10 cellular contexts compared by ENCODE assay signal in genomic region chr22:44181912-44182590, GRCh38. TPM values are rescaled to one million over a fixed set of nuclear protein-coding genes. Genes with fewer than 3 reads are reported as not detected.
DNase-seq lines count a peak whose midpoint lies in the region; ATAC-seq and TF ChIP-seq lines count a peak whose summit lies in the region.
"Had no signal": no experiment of that assay in that cellular context is flagged by ENCODE, and none has a peak within 500 bp of the region (broad histone marks: within the 10 kb centered on the region; RNA-seq: fewer than 3 reads in every experiment).

No MANE protein-coding gene starts in this region.

- H3K27ac ChIP-seq in IMR-90 (ENCODE audit: insufficient read depth, low read length) (no peak overlapping the region), ascending aorta (peak overlapping the region; percentile 40 to 43)

- no peak overlapping the region for H2AK5ac ChIP-seq in IMR-90 (ENCODE audit: low read depth, low read length)

- intact Hi-C loops in CD14-positive monocyte (cut with micrococcal nuclease): loop anchor here (5.0 to 10.0 kb wide), 3 partner anchors 115 to 443 kb away; partner anchors contain the start of gene RTL6 (in 1 of the 2)
- intact Hi-C loops in IMR-90 (cut with micrococcal nuclease): no loop called here
- intact Hi-C loops in ascending aorta (cut with DNase I): no loop called here

- no peaks in the 10 kb centered on the region for H3K79me1 ChIP-seq in IMR-90 (ENCODE audit: low read depth in 1 of 2, low read length in 2 of 2)

- peaks cover 31 to 35% of the 10 kb centered on the region in 2 donors for H3K36me3 Mint-ChIP-seq in CD14-positive monocyte
- peaks cover 0 to 16% (median 0%) of the 10 kb centered on the region in 3 donors for H3K36me3 Mint-ChIP-seq in naive thymus-derived CD8-positive, alpha-beta T cell

- H3K4ac ChIP-seq in IMR-90 (ENCODE audit: low read depth, low read length): no peak overlapping the region

- H3K4me2 ChIP-seq in IMR-90 (ENCODE audit: low read depth, low read length): no peak overlapping the region

- no peaks in the 10 kb centered on the region for H3K9me1 ChIP-seq in IMR-90 (ENCODE audit: insufficient read depth, low read length)

- ATAC-seq in IMR-90 (ENCODE audit: low read depth) (no peak), HG02623 (IDR thresholded peaks at IDR 0.05; ENCODE audit: unreplicated experiment) (no peak), GM19035 (IDR thresholded peaks at IDR 0.05; ENCODE audit: unreplicated experiment) (no peak)
- ATAC-seq in naive thymus-derived CD8-positive, alpha-beta T cell: peak; percentile 15

- H3K9me3 Mint-ChIP-seq in CD14-positive monocyte: no peaks in the 10 kb centered on the region
- H3K9me3 Mint-ChIP-seq in naive thymus-derived CD8-positive, alpha-beta T cell: no peaks in the 10 kb centered on the region

- in situ Hi-C loops in IMR-90 (cut with MboI; ENCODE audit: low sequenced_read_pairs): no loop called here

- no peak overlapping the region for H3K23ac ChIP-seq in IMR-90 (ENCODE audit: low read depth, low read length)

- TF ChIP-seq RAD21 in IMR-90 (IDR thresholded peaks at IDR 0.05; ENCODE audit: low read length): no peak

- peak overlapping the region; percentile 90 to 95 for H3K4me3 Mint-ChIP-seq in CD14-positive monocyte
- peak overlapping the region; percentile 84 to 96 (median 92) for H3K4me3 Mint-ChIP-seq in naive thymus-derived CD8-positive, alpha-beta T cell

- peaks cover 35% of the 10 kb centered on the region for H3K4me1 Mint-ChIP-seq in CD14-positive monocyte
- peaks cover 26 to 42% (median 38%) of the 10 kb centered on the region in 4 donors for H3K4me1 Mint-ChIP-seq in naive thymus-derived CD8-positive, alpha-beta T cell

- H2BK20ac ChIP-seq in IMR-90 (ENCODE audit: low read depth, low read length): no peak overlapping the region

- H3K36me3 ChIP-seq in IMR-90 (ENCODE audit: control insufficient read depth, insufficient read depth, low read length) (no peaks in the 10 kb centered on the region), ascending aorta (no peaks in the 10 kb centered on the region), BE2C (no peaks in the 10 kb centered on the region)

- no peak for TF ChIP-seq POLR2A in IMR-90 (IDR thresholded peaks at IDR 0.05; ENCODE audit: low read depth, low read length)

- H4K8ac ChIP-seq in IMR-90 (ENCODE audit: low read depth in 2 of 2, low read length in 2 of 2): no peak overlapping the region

- H3K4me3 ChIP-seq in IMR-90 (ENCODE audit: insufficient read depth, low read depth, low read length) (no peak overlapping the region), ascending aorta (peak overlapping the region in 1 of 2 donors; percentile 45), BE2C (ENCODE audit: low read depth, low read length) (no peak overlapping the region)

- H3K56ac ChIP-seq in IMR-90 (ENCODE audit: extremely low read depth, insufficient read depth, low read length): no peak overlapping the region

- DNase-seq in CD14-positive monocyte (ENCODE audit: low spot score): no peak
- no peak for DNase-seq in IMR-90
- no peak for DNase-seq in ascending aorta (ENCODE audit: low spot score in 2 of 2)
- peak in 3 of 10 donors; percentile 14 to 24 (median 23) for DNase-seq in naive thymus-derived CD8-positive, alpha-beta T cell
- DNase-seq in SIG-M5 (lab: John Stamatoyannopoulos, UW): no peak
- no peak for DNase-seq in BE2C
- DNase-seq: COR-L47, NCI-H2107 had no signal

- peak overlapping the region; percentile 78 for H2AK9ac ChIP-seq in IMR-90 (replicated peaks; ENCODE audit: low read depth, low read length, poor library complexity)

- H3K4me1 ChIP-seq in IMR-90 (ENCODE audit: control insufficient read depth, insufficient read depth, low read length) (no peaks in the 10 kb centered on the region), ascending aorta (no peaks in the 10 kb centered on the region), BE2C (no peaks in the 10 kb centered on the region)

- no peak overlapping the region for H4K5ac ChIP-seq in IMR-90 (ENCODE audit: low read depth, low read length)

- CTCF ChIA-PET in IMR-90 (lab: Yijun Ruan, JAX): no interaction called here

- H3K9me3 ChIP-seq in IMR-90 (ENCODE audit: control insufficient read depth, insufficient read depth, low read length) (no peaks in the 10 kb centered on the region), ascending aorta (no peaks in the 10 kb centered on the region), BE2C (no peaks in the 10 kb centered on the region)

- H3K27ac Mint-ChIP-seq in CD14-positive monocyte: peak overlapping the region; percentile 96 to 100 (median 98)
- peak overlapping the region; percentile 93 to 99 (median 96) for H3K27ac Mint-ChIP-seq in naive thymus-derived CD8-positive, alpha-beta T cell

- POLR2A ChIA-PET in IMR-90 (lab: Charles Lee; ENCODE audit: unreplicated experiment): no interaction called here
- POLR2A ChIA-PET in naive thymus-derived CD8-positive, alpha-beta T cell (lab: Charles Lee): interaction anchor here (0.5 to 4.5 kb wide), 7 partner anchors 9 to 1191 kb away, joined by 3 to 27 read pairs (median 5); no protein-coding TSS in a partner anchor

- no TSS peak for BruUV-seq in IMR-90 (replicated peaks; lab: Mats Ljungman, UMichigan)

- TF ChIP-seq CTCF in CD14-positive monocyte (IDR thresholded peaks at IDR 0.05) (peak; percentile 24), IMR-90 (conservative IDR thresholded peaks at IDR 0.05; ENCODE audit: low read depth, low read length) (no peak), ascending aorta (IDR thresholded peaks at IDR 0.05) (no peak), BE2C (IDR thresholded peaks at IDR 0.05; ENCODE audit: low read depth, low read length) (no peak)

- H3K27me3 Mint-ChIP-seq in CD14-positive monocyte (ENCODE audit: low read depth in 3 of 3): no peaks in the 10 kb centered on the region
- H3K27me3 Mint-ChIP-seq in naive thymus-derived CD8-positive, alpha-beta T cell: no peaks in the 10 kb centered on the region

- H2BK120ac ChIP-seq in IMR-90 (ENCODE audit: low read depth, low read length): no peak overlapping the region

- H3K27me3 ChIP-seq in IMR-90 (ENCODE audit: control insufficient read depth, insufficient read depth, low read length) (peaks cover 38% of the 10 kb centered on the region), ascending aorta (no peaks in the 10 kb centered on the region), BE2C (peaks cover 25% of the 10 kb centered on the region)

- dilution Hi-C loops in IMR-90 (cut with HindIII; ENCODE audit: low sequenced_read_pairs, unreplicated experiment): no loop called here

- WGBS in IMR-90 (ENCODE audit: extremely low coverage in 2 of 2, insufficient read length in 1 of 2), 2 experiments: 57% methylated on average over 1 of the region's 17 CpGs; no CpG with 5 or more reads in 1 of the 2 experiments

- no peak overlapping the region for H3K14ac ChIP-seq in IMR-90 (replicated peaks; ENCODE audit: low read depth, low read length)

- no peak overlapping the region for H2AFZ ChIP-seq in IMR-90 (replicated peaks; ENCODE audit: low read length, poor library complexity)

- no peak overlapping the region for H3K9ac ChIP-seq in IMR-90 (ENCODE audit: low read depth, low read length)

- no peaks in the 10 kb centered on the region; the same call in 1 of the 2 replicates for H4K20me1 ChIP-seq in IMR-90 (ENCODE audit: insufficient read depth, low read length)

- H3K18ac ChIP-seq in IMR-90 (ENCODE audit: low read depth, low read length): no peak overlapping the region

- no peak overlapping the region for H4K91ac ChIP-seq in IMR-90 (ENCODE audit: insufficient read depth, low read depth, low read length)

- H2BK15ac ChIP-seq in IMR-90 (ENCODE audit: low read depth, low read length): no peak overlapping the region

- no peak overlapping the region for H2BK5ac ChIP-seq in IMR-90 (ENCODE audit: low read depth, low read length, poor library complexity, severe bottlenecking)

TF ChIP-seq in IMR-90, 13 proteins besides CTCF, POLR2A, EP300 and RAD21:
- TF ChIP-seq MAFK (IDR thresholded peaks at IDR 0.05; ENCODE audit: low read depth, low read length): no peak
- TF ChIP-seq RCOR1 (IDR thresholded peaks at IDR 0.05; ENCODE audit: insufficient replicate concordance, low read length): no peak
- TF ChIP-seq FOS (IDR thresholded peaks at IDR 0.05; ENCODE audit: low read depth, low read length): no peak
- no peak for TF ChIP-seq SMC3 (IDR thresholded peaks at IDR 0.05; ENCODE audit: low read depth, low read length)
- TF ChIP-seq BHLHE40 (IDR thresholded peaks at IDR 0.05; ENCODE audit: low read depth, low read length): no peak
- no peak for TF ChIP-seq NFE2L2 (IDR thresholded peaks at IDR 0.05; ENCODE audit: low read depth, low read length)
- no peak for TF ChIP-seq MXI1 (IDR thresholded peaks at IDR 0.05; ENCODE audit: borderline replicate concordance, low read depth, low read length)
- no peak for TF ChIP-seq CHD1 (IDR thresholded peaks at IDR 0.05; ENCODE audit: low read depth, low read length)
TF ChIP-seq in IMR-90: peak in this region for 0.

RNA-seq across cellular contexts. Expression of gene PARVG, which starts 1.3 kb away (rescaled TPM):
- polyA plus RNA-seq in CD14-positive monocyte (100 to 1,000 TPM; 169 to 190 TPM), IMR-90 (2012; rRNA removed) (not detected in 2 replicates)
- total RNA-seq in IMR-90 (2012; rRNA removed) (not detected in 2 replicates), ascending aorta (19.9 TPM)
- not detected in 2 replicates for polyA plus RNA-seq in IMR-90 (2012; cell fraction: cytosol; rRNA removed)
- 0.06 and 0.11 TPM in 2 replicates for polyA plus RNA-seq in IMR-90 (2012; cell fraction: nucleus; rRNA removed; ENCODE audit: low replicate concordance)
- 100 to 1,000 TPM; 224 to 229 TPM for total RNA-seq in naive thymus-derived CD8-positive, alpha-beta T cell
- polyA plus RNA-seq in naive thymus-derived CD8-positive, alpha-beta T cell: 10 to 100 TPM; 60.6 to 77.8 (median 67.0) TPM
- polyA plus RNA-seq in BE2C (2012; ENCODE audit: insufficient read depth, insufficient read length, low read depth): not detected

Comparison
In these comparisons a context has a peak if more than half of its experiments do, and no peak if none do; other contexts are left out.
1. ATAC-seq: peak in naive thymus-derived CD8-positive, alpha-beta T cell (2 of 2); none in IMR-90 (single experiment), HG02623 (single experiment) and GM19035 (single experiment).
2. RNA of gene PARVG, which starts 1.3 kb away (total RNA-seq): 224 to 229 TPM in naive thymus-derived CD8-positive, alpha-beta T cell and 19.9 TPM in ascending aorta (single experiment); not detected in IMR-90; every median in the first group is over 10 times any median in the second.
3. intact Hi-C loops: an anchor here in CD14-positive monocyte (5.0 to 10.0 kb wide); none called in IMR-90 and ascending aorta.